Comparison of ENCODE assay signal across 32 cellular contexts in genomic region chr5:159909126-159909525, GRCh38. TPM values are rescaled to one million over a fixed set of nuclear protein-coding genes. Genes with fewer than 3 reads are reported as not detected.
"Had no signal": no experiment of that assay in that cellular context is flagged by ENCODE, and none has a peak within 500 bp of the region (broad histone marks: within the 10 kb centered on the region; RNA-seq: fewer than 3 reads in every experiment).

No MANE protein-coding gene starts in this region.

- H3K4me1 ChIP-seq: gastrocnemius medialis, prostate gland had no signal

- H3K36me3 ChIP-seq: cardiac muscle cell, gastrocnemius medialis, ovary, prostate gland, sigmoid colon, stomach, thyroid gland, upper lobe of right lung had no signal

- H3K4me2 ChIP-seq: hepatocyte had no signal

- H3K4me3 Mint-ChIP-seq: activated CD4-positive, alpha-beta T cell treated with anti-CD3 and anti-CD28 coated beads for 36 hours; activated CD8-positive, alpha-beta memory T cell treated with anti-CD3 and anti-CD28 coated beads, Interleukin-2, amount 10 ng/mL, durations not matched to agents 7 days and 5 days; activated CD8-positive, alpha-beta T cell treated with anti-CD3 and anti-CD28 coated beads, Interleukin-2, amount 10 ng/mL, durations not matched to agents 7 days and 5 days; activated naive CD8-positive, alpha-beta T cell; activated T-cell treated with anti-CD3 and anti-CD28 coated beads, Interleukin-2, amount 50 U/mL, for 72 hours; effector memory CD8-positive, alpha-beta T cell; naive thymus-derived CD4-positive, alpha-beta T cell; stimulated activated naive B cell treated with anti-CD40 and anti-IgM and Interleukin-4, amounts not matched to agents 10 μg/mL and 1 μg/mL and 100 μg/mL, for 72 hours; WTC11 had no signal

- H3K27ac Mint-ChIP-seq: activated CD4-positive, alpha-beta T cell treated with anti-CD3 and anti-CD28 coated beads for 36 hours; activated CD8-positive, alpha-beta memory T cell treated with anti-CD3 and anti-CD28 coated beads, Interleukin-2, amount 10 ng/mL, durations not matched to agents 7 days and 5 days; activated CD8-positive, alpha-beta T cell treated with anti-CD3 and anti-CD28 coated beads, Interleukin-2, amount 10 ng/mL, durations not matched to agents 7 days and 5 days; activated naive CD8-positive, alpha-beta T cell; activated T-cell treated with anti-CD3 and anti-CD28 coated beads, Interleukin-2, amount 50 U/mL, for 72 hours; effector memory CD8-positive, alpha-beta T cell; naive thymus-derived CD4-positive, alpha-beta T cell; stimulated activated naive B cell treated with anti-CD40 and anti-IgM and Interleukin-4, amounts not matched to agents 10 μg/mL and 1 μg/mL and 100 μg/mL, for 72 hours; WTC11 had no signal

- H3K9me3 Mint-ChIP-seq: activated T-cell treated with anti-CD3 and anti-CD28 coated beads, Interleukin-2, amount 50 U/mL, for 72 hours; effector memory CD8-positive, alpha-beta T cell; stimulated activated naive B cell treated with anti-CD40 and anti-IgM and Interleukin-4, amounts not matched to agents 10 μg/mL and 1 μg/mL and 100 μg/mL, for 72 hours; WTC11 had no signal

- H3K9me3 ChIP-seq: gastrocnemius medialis, ovary, prostate gland, sigmoid colon, stomach, thyroid gland, upper lobe of right lung had no signal

- DNase-seq: activated CD4-positive, alpha-beta T cell treated with anti-CD3 and anti-CD28 coated beads for 36 hours; activated CD8-positive, alpha-beta memory T cell treated with anti-CD3 and anti-CD28 coated beads, Interleukin-2, amount 10 ng/mL, durations not matched to agents 7 days and 5 days; activated CD8-positive, alpha-beta T cell treated with anti-CD3 and anti-CD28 coated beads, Interleukin-2, amount 10 ng/mL, durations not matched to agents 7 days and 5 days; activated effector memory CD4-positive, alpha-beta T cell treated with Interleukin-2 at 50 U/mL for 16 hours; activated naive CD4-positive, alpha-beta T cell treated with Interleukin-2 at 50 U/mL for 16 hours; activated T-cell treated with anti-CD3 and anti-CD28 coated beads, Interleukin-2, amount 50 U/mL, for 72 hours; anterior cingulate cortex; effector memory CD8-positive, alpha-beta T cell; erythroblast; gastrocnemius medialis; glutamatergic neuron; left cardiac atrium; left ventricle myocardium superior; midbrain; naive thymus-derived CD4-positive, alpha-beta T cell; ovary; retina; sigmoid colon; stimulated activated CD4-positive, alpha-beta T cell treated with anti-CD3 and anti-CD28 coated beads, Interleukin-15, amount 100 ng/mL, for 24 hours; stimulated activated CD4-positive, alpha-beta T cell treated with anti-CD3 and anti-CD28 coated beads, Interleukin-2, amount 100 ng/mL, for 24 hours; stimulated activated naive B cell treated with anti-CD40 and anti-IgM and Interleukin-4, amounts not matched to agents 10 μg/mL and 1 μg/mL and 100 μg/mL, for 72 hours; stomach; T-helper 9 cell; thyroid gland; upper lobe of right lung had no signal

- H3K36me3 Mint-ChIP-seq: activated CD8-positive, alpha-beta memory T cell treated with anti-CD3 and anti-CD28 coated beads, Interleukin-2, amount 10 ng/mL, durations not matched to agents 7 days and 5 days; activated naive CD8-positive, alpha-beta T cell; naive thymus-derived CD4-positive, alpha-beta T cell; stimulated activated naive B cell treated with anti-CD40 and anti-IgM and Interleukin-4, amounts not matched to agents 10 μg/mL and 1 μg/mL and 100 μg/mL, for 72 hours; WTC11 had no signal

- H3K79me2 ChIP-seq: hepatocyte had no signal

- ATAC-seq: activated CD4-positive, alpha-beta T cell treated with anti-CD3 and anti-CD28 coated beads for 36 hours; activated CD8-positive, alpha-beta memory T cell treated with anti-CD3 and anti-CD28 coated beads, Interleukin-2, amount 10 ng/mL, durations not matched to agents 7 days and 5 days; activated CD8-positive, alpha-beta T cell treated with anti-CD3 and anti-CD28 coated beads, Interleukin-2, amount 10 ng/mL, durations not matched to agents 7 days and 5 days; activated T-cell treated with anti-CD3 and anti-CD28 coated beads, Interleukin-2, amount 50 U/mL, for 72 hours; effector memory CD8-positive, alpha-beta T cell; gastrocnemius medialis; left ventricle myocardium superior; naive thymus-derived CD4-positive, alpha-beta T cell; stimulated activated naive B cell treated with anti-CD40 and anti-IgM and Interleukin-4, amounts not matched to agents 10 μg/mL and 1 μg/mL and 100 μg/mL, for 72 hours; upper lobe of right lung; WTC11 had no signal

- H3K4me1 Mint-ChIP-seq: activated CD8-positive, alpha-beta memory T cell treated with anti-CD3 and anti-CD28 coated beads, Interleukin-2, amount 10 ng/mL, durations not matched to agents 7 days and 5 days had no signal

- H3K27me3 ChIP-seq: cardiac muscle cell, gastrocnemius medialis, ovary, sigmoid colon, thyroid gland, upper lobe of right lung had no signal

- H2AFZ ChIP-seq: hepatocyte had no signal

- H3K4me3 ChIP-seq: cardiac muscle cell, coronary artery, gastrocnemius medialis, hepatocyte, ovary, prostate gland, sigmoid colon, stomach, thyroid gland, upper lobe of right lung had no signal

- H3K27ac ChIP-seq: cardiac muscle cell, coronary artery, gastrocnemius medialis, hepatocyte, ovary, prostate gland, sigmoid colon, stomach, thyroid gland, upper lobe of right lung had no signal

RNA-seq across cellular contexts. Expression of gene ADRA1B, which starts 7.2 kb away (rescaled TPM):
- total RNA-seq: activated CD4-positive, alpha-beta T cell treated with anti-CD3 and anti-CD28 coated beads for 36 hours; activated CD8-positive, alpha-beta T cell treated with anti-CD3 and anti-CD28 coated beads, Interleukin-2, amount 10 ng/mL, durations not matched to agents 7 days and 5 days; activated T-cell treated with anti-CD3 and anti-CD28 coated beads, Interleukin-2, amount 50 U/mL, for 72 hours; T-helper 1 cell treated with Interleukin-12 subunit alpha and Interleukin-12 subunit beta and Interleukin-4 antibody, amounts not matched to agents 30 ng/mL and 1 ng/mL, for 36 hours had no signal
- polyA plus RNA-seq: naive thymus-derived CD4-positive, alpha-beta T cell had no signal
